Comparison of ENCODE assay signal across 8 cellular contexts in the genomic region with DNA sequence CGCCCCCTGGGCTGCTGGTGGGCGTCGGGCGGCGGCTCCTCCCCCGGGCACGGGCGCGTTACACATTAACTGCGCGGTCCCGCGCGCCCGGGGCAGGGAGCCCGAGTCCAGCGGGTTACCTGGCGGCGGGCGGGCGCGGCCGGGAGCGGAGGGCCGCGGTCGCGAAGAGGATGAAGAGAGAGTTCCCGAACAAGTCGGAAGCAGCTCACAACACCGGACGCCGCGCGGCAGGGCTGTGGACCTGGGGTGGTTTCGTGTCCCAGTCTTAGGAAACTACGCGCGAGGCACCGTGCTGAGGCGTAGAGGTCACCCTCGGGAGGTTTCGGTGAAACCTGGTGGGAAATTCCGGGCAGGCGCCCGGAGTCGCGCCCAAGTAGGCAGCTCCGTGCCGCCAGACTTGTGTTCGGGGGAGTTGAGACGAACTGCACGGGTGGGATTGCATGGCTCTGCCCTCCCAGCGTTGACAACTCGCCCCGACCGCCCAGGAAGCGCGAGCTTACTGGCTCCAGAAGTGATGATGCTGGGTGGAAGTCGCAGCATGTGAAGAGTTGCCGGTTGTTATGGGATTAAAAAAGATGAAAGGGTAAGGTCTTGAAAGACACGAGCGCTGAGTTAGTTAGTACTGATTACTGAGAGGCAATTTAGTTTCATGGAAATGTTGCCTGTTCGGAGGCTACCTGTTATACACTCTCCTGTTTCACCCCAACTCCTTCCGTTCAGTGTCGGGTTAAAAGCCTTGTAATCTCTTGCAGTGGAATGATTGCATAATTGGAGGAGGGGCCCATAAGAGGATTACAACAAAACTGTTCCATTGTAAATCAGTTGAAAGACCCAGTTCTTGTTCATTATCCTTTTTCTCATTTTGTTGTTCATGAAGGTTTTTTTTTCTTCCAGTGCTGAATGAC. TPM values are rescaled to one million over a fixed set of nuclear protein-coding genes. Genes with fewer than 3 reads are reported as not detected.
DNase-seq lines count a peak whose midpoint lies in the region; ATAC-seq and TF ChIP-seq lines count a peak whose summit lies in the region.

No MANE protein-coding gene starts in this region.

- peaks cover 2% of the 10 kb centered on the region for H3K36me3 Mint-ChIP-seq in activated CD4-positive, alpha-beta memory T cell treated with anti-CD3 and anti-CD28 coated beads for 36 hours

- peak; percentile 43 for ATAC-seq in HG03378 (IDR thresholded peaks at IDR 0.05; ENCODE audit: unreplicated experiment)

- peaks cover 24% of the 10 kb centered on the region for H3K4me1 Mint-ChIP-seq in activated CD4-positive, alpha-beta memory T cell treated with anti-CD3 and anti-CD28 coated beads for 36 hours (ENCODE audit: low read depth)

- H3K4me3 ChIP-seq in AG10803 (ENCODE audit: low read length): peak overlapping the region; percentile 63

- peak overlapping the region; percentile 84 for H3K27ac Mint-ChIP-seq in activated CD4-positive, alpha-beta memory T cell treated with anti-CD3 and anti-CD28 coated beads for 36 hours

- H3K27me3 Mint-ChIP-seq in activated CD4-positive, alpha-beta memory T cell treated with anti-CD3 and anti-CD28 coated beads for 36 hours: peaks cover 1% of the 10 kb centered on the region

- H3K9me3 Mint-ChIP-seq in activated CD4-positive, alpha-beta memory T cell treated with anti-CD3 and anti-CD28 coated beads for 36 hours: no peaks in the 10 kb centered on the region

- CTCF ChIA-PET in activated CD4-positive, alpha-beta memory T cell treated with anti-CD3 and anti-CD28 coated beads for 36 hours (lab: Charles Lee): interaction anchor here (0.7 kb wide), 2 partner anchors 14 to 381 kb away, joined by 3 read pairs; no protein-coding TSS in a partner anchor

- H3K4me3 Mint-ChIP-seq in activated CD4-positive, alpha-beta memory T cell treated with anti-CD3 and anti-CD28 coated beads for 36 hours: peak overlapping the region; percentile 90

- intact Hi-C loops in activated CD4-positive, alpha-beta memory T cell treated with anti-CD3 and anti-CD28 coated beads for 36 hours (cut with micrococcal nuclease): loop anchor here (2.0 to 10.0 kb wide), 3 partner anchors 75 to 503 kb away; a partner anchor contains a TSS

- POLR2A ChIA-PET in activated CD4-positive, alpha-beta memory T cell treated with anti-CD3 and anti-CD28 coated beads for 36 hours (lab: Charles Lee): interaction anchor here (1.2 kb wide), 1 partner anchor 408 kb away, joined by 3 read pairs; no protein-coding TSS in a partner anchor

- TF ChIP-seq POLR2A in GM19099 (IDR thresholded peaks at IDR 0.05; ENCODE audit: extremely low read depth, insufficient read length, low read depth): peak; percentile 47

- no peak for TF ChIP-seq CTCF in AG10803 (conservative IDR thresholded peaks at IDR 0.05; ENCODE audit: low read length)

- DNase-seq in AG10803 (ENCODE audit: low read depth): peak; percentile 8
- peak; percentile 79 for DNase-seq in NCI-H69 (lab: John Stamatoyannopoulos, UW)
- DNase-seq in activated CD4-positive, alpha-beta memory T cell treated with anti-CD3 and anti-CD28 coated beads for 36 hours: peak; percentile 69
- DNase-seq in effector CD8-positive, alpha-beta T cell (lab: John Stamatoyannopoulos, UW): peak; percentile 70
- DNase-seq in lung microvascular endothelial cell (ENCODE audit: low read depth in 2 of 2): peak; percentile 47 to 53
- DNase-seq in stimulated activated CD8-positive, alpha-beta memory T cell treated with anti-CD3 and anti-CD28 coated beads, Interleukin-12 subunit alpha, Interleukin-12 subunit beta, amount 100 ng/mL, for 1 hour (ENCODE audit: low read depth): peak; percentile 33

RNA-seq across cellular contexts. Expression of a gene that starts 0.9 kb away (rescaled TPM):
- total RNA-seq in activated CD4-positive, alpha-beta memory T cell treated with anti-CD3 and anti-CD28 coated beads for 36 hours: 10 to 100 TPM; 30.3 to 34.0 TPM
- total RNA-seq in lung microvascular endothelial cell: 7.8 and 10.7 TPM in 2 replicates

RNA-seq across cellular contexts. Expression of a gene that starts 40.4 kb away (rescaled TPM):
- total RNA-seq in activated CD4-positive, alpha-beta memory T cell treated with anti-CD3 and anti-CD28 coated beads for 36 hours: not detected
- under 0.01 and 0.60 TPM in 2 replicates for total RNA-seq in lung microvascular endothelial cell

Comparison
In these comparisons a context has a peak if more than half of its experiments do, and no peak if none do; other contexts are left out.
1. Peak in every context shown above with its lines: DNase-seq, ATAC-seq and H3K4me3 ChIP-seq.
2. DNase-seq: peak in every context shown above with its lines; median percentile 79 in NCI-H69; 70 in effector CD8-positive, alpha-beta T cell; 69 in activated CD4-positive, alpha-beta memory T cell treated with anti-CD3 and anti-CD28 coated beads for 36 hours; 50 in lung microvascular endothelial cell; 33 in stimulated activated CD8-positive, alpha-beta memory T cell treated with anti-CD3 and anti-CD28 coated beads, Interleukin-12 subunit alpha, Interleukin-12 subunit beta, amount 100 ng/mL, for 1 hour; 8 in AG10803.